ENCODE assay signal across 1 cellular context in genomic region chr18:23857756-23858155, GRCh38.
TF ChIP-seq lines count a peak whose summit lies in the region.

No MANE protein-coding gene starts in this region.

TF ChIP-seq in liver, 16 proteins besides CTCF, POLR2A, EP300 and RAD21 (continued from another document):
- peak; percentile 83 for TF ChIP-seq ATF3 (IDR thresholded peaks at IDR 0.05)
